1 cellular context compared by ENCODE assay signal in genomic region chr10:68121862-68122261, GRCh38.
TF ChIP-seq lines count a peak whose summit lies in the region.

No MANE protein-coding gene starts in this region.

TF ChIP-seq in HepG2, 621 proteins besides CTCF, POLR2A, EP300 and RAD21:
- TF ChIP-seq FOSL1 (CRISPR knock-in tag; IDR thresholded peaks at IDR 0.05; ENCODE audit: borderline replicate concordance) (no peak), RFXAP (CRISPR knock-in tag; IDR thresholded peaks at IDR 0.05; ENCODE audit: borderline replicate concordance) (no peak), ELF3 (CRISPR knock-in tag; IDR thresholded peaks at IDR 0.05) (no peak), NCOA1 (CRISPR knock-in tag; IDR thresholded peaks at IDR 0.05) (no peak), ZNF577 (CRISPR knock-in tag; IDR thresholded peaks at IDR 0.05; ENCODE audit: borderline replicate concordance, low read depth) (no peak), BRF2 (CRISPR knock-in tag; IDR thresholded peaks at IDR 0.05) (no peak), ZNF773 (CRISPR knock-in tag; IDR thresholded peaks at IDR 0.05; ENCODE audit: borderline replicate concordance) (no peak), NFKBIZ (CRISPR knock-in tag; IDR thresholded peaks at IDR 0.05) (no peak), STAT5B (CRISPR knock-in tag; IDR thresholded peaks at IDR 0.05) (no peak), LBX2 (CRISPR knock-in tag; IDR thresholded peaks at IDR 0.05; ENCODE audit: borderline replicate concordance) (no peak), ZNF20 (CRISPR knock-in tag; IDR thresholded peaks at IDR 0.05) (no peak), ZNF234 (CRISPR knock-in tag; conservative IDR thresholded peaks at IDR 0.05) (no peak), ZNF432 (CRISPR knock-in tag; IDR thresholded peaks at IDR 0.05; ENCODE audit: borderline replicate concordance) (no peak), AGO2 (optimal IDR thresholded peaks at IDR 0.05; ENCODE audit: low read depth, low read length) (no peak), ZNF337 (CRISPR knock-in tag; IDR thresholded peaks at IDR 0.05; ENCODE audit: borderline replicate concordance, low read depth) (no peak), WIZ (CRISPR knock-in tag; IDR thresholded peaks at IDR 0.05) (no peak), REST (IDR thresholded peaks at IDR 0.05; ENCODE audit: borderline replicate concordance in 1 of 2, low read depth in 1 of 2, low read length in 2 of 2) (no peak), ZFP36L1 (CRISPR knock-in tag; IDR thresholded peaks at IDR 0.05) (no peak)
